Comparison of ENCODE assay signal across 9 cellular contexts in genomic region chr6:156925718-156926607, GRCh38.
DNase-seq lines count a peak whose midpoint lies in the region; ATAC-seq and TF ChIP-seq lines count a peak whose summit lies in the region.
"Had no signal": no experiment of that assay in that cellular context is flagged by ENCODE, and none has a peak within 500 bp of the region (broad histone marks: within the 10 kb centered on the region; RNA-seq: fewer than 3 reads in every experiment).

No MANE protein-coding gene starts in this region.

- peak; percentile 88 for ATAC-seq in GM19438 (IDR thresholded peaks at IDR 0.05; ENCODE audit: low read depth, unreplicated experiment)
- ATAC-seq in HG03064 (IDR thresholded peaks at IDR 0.05; ENCODE audit: low read depth, unreplicated experiment) = peak; percentile 95
- ATAC-seq in effector memory CD8-positive, alpha-beta T cell (replicated peaks) = no peak

- TF ChIP-seq CTCF in Caco-2 (IDR thresholded peaks at IDR 0.05; ENCODE audit: insufficient read depth in 1 of 2, low read depth in 1 of 2, low read length in 1 of 2, severe bottlenecking in 1 of 2, unreplicated experiment in 1 of 2) = no peak
- TF ChIP-seq CTCF in chondrocyte (IDR thresholded peaks at IDR 0.05) = no peak

- H3K36me3 Mint-ChIP-seq in Caco-2 (ENCODE audit: insufficient read depth, unreplicated experiment) = peaks cover 8% of the 10 kb centered on the region
- no peaks in the 10 kb centered on the region for H3K36me3 Mint-ChIP-seq in effector memory CD8-positive, alpha-beta T cell (ENCODE audit: insufficient read depth)
- peaks cover 1% of the 10 kb centered on the region for H3K36me3 Mint-ChIP-seq in chondrocyte (ENCODE audit: low read depth)

- H3K27ac Mint-ChIP-seq in Caco-2 (ENCODE audit: unreplicated experiment) (peak overlapping the region; percentile 16), chondrocyte (ENCODE audit: unreplicated experiment) (no peak overlapping the region)
- H3K27ac Mint-ChIP-seq in effector memory CD8-positive, alpha-beta T cell = peak overlapping the region; percentile 62 to 74

- CTCF ChIA-PET in Caco-2 (lab: Charles Lee) = no interaction called here

- peak in 1 of 2 experiments; percentile 39 for DNase-seq in Caco-2
- no peak for DNase-seq in effector memory CD8-positive, alpha-beta T cell
- DNase-seq in chondrocyte (ENCODE audit: low spot score) = no peak
- DNase-seq in NK-92 (lab: John Stamatoyannopoulos, UW; ENCODE audit: unreplicated experiment) = no peak
- DNase-seq in GOT3 (lab: John Stamatoyannopoulos, UW) = no peak
- DNase-seq in DMS114 treated with DMSO at 0.1 percent for 48 hours (lab: John Stamatoyannopoulos, UW; ENCODE audit: unreplicated experiment) = no peak
- DNase-seq: cortex of kidney had no signal

- H3K27me3 Mint-ChIP-seq in Caco-2 (ENCODE audit: insufficient read depth, unreplicated experiment) (no peaks in the 10 kb centered on the region), chondrocyte (ENCODE audit: low read depth) (no peaks in the 10 kb centered on the region)
- H3K27me3 Mint-ChIP-seq in effector memory CD8-positive, alpha-beta T cell = no peaks in the 10 kb centered on the region

- H3K4me1 Mint-ChIP-seq in Caco-2 (ENCODE audit: low read depth, unreplicated experiment) = peaks cover 10% of the 10 kb centered on the region
- peaks cover 57 to 69% of the 10 kb centered on the region in 2 donors for H3K4me1 Mint-ChIP-seq in effector memory CD8-positive, alpha-beta T cell (ENCODE audit: low read depth in 2 of 2)
- H3K4me1 Mint-ChIP-seq in chondrocyte (ENCODE audit: low read depth) = peaks cover 22% of the 10 kb centered on the region

- intact Hi-C loops in Caco-2 (cut with micrococcal nuclease; ENCODE audit: unreplicated experiment) = no loop called here

- no peaks in the 10 kb centered on the region for H3K27me3 ChIP-seq in Caco-2 (replicated peaks; ENCODE audit: control insufficient read depth, insufficient read depth, low read length)

- no peaks in the 10 kb centered on the region for H3K36me3 ChIP-seq in Caco-2 (ENCODE audit: control insufficient read depth, insufficient read depth, low read length)

- H3K9me3 Mint-ChIP-seq in Caco-2 (ENCODE audit: unreplicated experiment) (no peaks in the 10 kb centered on the region), chondrocyte (ENCODE audit: low read depth) (no peaks in the 10 kb centered on the region)
- no peaks in the 10 kb centered on the region for H3K9me3 Mint-ChIP-seq in effector memory CD8-positive, alpha-beta T cell

- no TSS peak for BruUV-seq in Caco-2 (replicated peaks; lab: Mats Ljungman, UMichigan)

- H3K4me3 Mint-ChIP-seq in Caco-2 (ENCODE audit: unreplicated experiment) = peak overlapping the region; percentile 51
- peak overlapping the region in 1 of 2 donors; percentile 16 for H3K4me3 Mint-ChIP-seq in effector memory CD8-positive, alpha-beta T cell
- no peak overlapping the region for H3K4me3 Mint-ChIP-seq in chondrocyte (ENCODE audit: unreplicated experiment)

- H3K4me1 ChIP-seq in Caco-2 = peaks cover 23% of the 10 kb centered on the region

- H3K4me3 ChIP-seq in Caco-2 (ENCODE audit: low read depth, low read length) = no peak overlapping the region

- H3K9me3 ChIP-seq in Caco-2 = no peaks in the 10 kb centered on the region

- POLR2A ChIA-PET in Caco-2 (lab: Charles Lee) = no interaction called here
